In genomic region chr21:42047821-42048613, GRCh38 we compare ENCODE assay signal across 11 cellular contexts. TPM values are rescaled to one million over a fixed set of nuclear protein-coding genes. Genes with fewer than 3 reads are reported as not detected.
DNase-seq lines count a peak whose midpoint lies in the region; ATAC-seq, FAIRE-seq and TF ChIP-seq lines count a peak whose summit lies in the region.
"Had no signal": no experiment of that assay in that cellular context is flagged by ENCODE, and none has a peak within 500 bp of the region (broad histone marks: within the 10 kb centered on the region; RNA-seq: fewer than 3 reads in every experiment).

No MANE protein-coding gene starts in this region.

- H3K4me3 ChIP-seq in K562: no peak overlapping the region
- H3K4me3 ChIP-seq in tibial artery: no peak overlapping the region
- H3K4me3 ChIP-seq: SK-N-MC had no signal

- POLR2A ChIA-PET in K562 (lab: Yijun Ruan, JAX): interaction anchor here (0.6 kb wide), 1 partner anchor 426 kb away, joined by 4 read pairs; no protein-coding TSS in a partner anchor

- ATAC-seq in K562 (no peak), GM18870 (IDR thresholded peaks at IDR 0.05; ENCODE audit: unreplicated experiment) (no peak)

- H3K27ac ChIP-seq in K562 (ENCODE audit: extremely low read depth, low read depth, low read length) (no peak overlapping the region), tibial artery (peak overlapping the region; percentile 76 to 77)
- H3K27ac ChIP-seq: SK-N-MC had no signal

- H3K79me2 ChIP-seq in K562 (ENCODE audit: control insufficient read depth, insufficient read depth, low read length): no peaks in the 10 kb centered on the region

- H3K36me3 ChIP-seq in K562 (ENCODE audit: control insufficient read depth, insufficient read depth, low read length) (no peaks in the 10 kb centered on the region), tibial artery (no peaks in the 10 kb centered on the region)

- TF ChIP-seq EP300 in K562 (IDR thresholded peaks at IDR 0.05; ENCODE audit: low read length): no peak

- H4K20me1 ChIP-seq in K562 (replicated peaks; ENCODE audit: control insufficient read depth, insufficient read depth, low read length): peaks cover 14% of the 10 kb centered on the region

- BruUV-seq in K562 (replicated peaks; lab: Mats Ljungman, UMichigan): no TSS peak

- H3K4me1 ChIP-seq in K562 (replicated peaks in 1 of 2; ENCODE audit: control insufficient read depth in 2 of 2, insufficient read depth in 2 of 2, low read length in 2 of 2) (peaks cover 3 to 11% of the 10 kb centered on the region in 2 experiments; a peak in 4 of 5 replicates), tibial artery (peaks cover 0 to 23% (median 12%) of the 10 kb centered on the region in 4 donors)

- DNase-seq in HS-5 (ENCODE audit: low read depth): peak; percentile 78
- DNase-seq in K562 (ENCODE audit: extremely low read depth in 1 of 4, low spot score in 3 of 4): no peak
- peak; percentile 77 for DNase-seq in left kidney (ENCODE audit: low read depth, low spot score)
- peak; percentile 80 to 94 for DNase-seq in tibial artery
- no peak for DNase-seq in activated gamma-delta T cell (lab: John Stamatoyannopoulos, UW)
- no peak for DNase-seq in NAMALWA (ENCODE audit: low spot score)
- DNase-seq in retina: no peak
- DNase-seq: glutamatergic neuron had no signal

- FAIRE-seq in K562 (lab: Jason Lieb, UNC): no peak
- FAIRE-seq: GM12891 had no signal

- no peak for TF ChIP-seq POLR2A in K562 (conservative IDR thresholded peaks at IDR 0.05)

- peaks cover 64 to 78% of the 10 kb centered on the region in 2 experiments for H3K27me3 ChIP-seq in K562 (ENCODE audit: control insufficient read depth in 2 of 2, insufficient read depth in 2 of 2, low read length in 2 of 2)
- no peaks in the 10 kb centered on the region for H3K27me3 ChIP-seq in tibial artery

- in situ Hi-C loops in K562 (cut with MboI): no loop called here

- no peak overlapping the region for H3K4me2 ChIP-seq in K562 (ENCODE audit: insufficient read depth, low read length)

- no peak overlapping the region for H2AFZ ChIP-seq in K562 (ENCODE audit: low read depth, low read length)

- intact Hi-C loops in K562 (cut with micrococcal nuclease): no loop called here
- intact Hi-C loops in tibial artery (cut with DNase I; ENCODE audit: low total_unique reads): loop anchor here (10.0 kb wide), 1 partner anchor 57 kb away; no protein-coding TSS in a partner anchor

- 19% methylated on average over 19 of the region's 19 CpGs for WGBS in K562 (ENCODE audit: insufficient coverage, low coverage, missing lambda C conversion rate)

- no peak overlapping the region for H3K9ac ChIP-seq in K562 (ENCODE audit: insufficient read depth in 1 of 2, low read depth in 2 of 2, low read length in 2 of 2)

- H3K9me3 ChIP-seq in K562 (replicated peaks; ENCODE audit: control insufficient read depth, insufficient read depth, low read depth, low read length): no peaks in the 10 kb centered on the region
- H3K9me3 ChIP-seq in tibial artery: no peaks in the 10 kb centered on the region

- no peaks in the 10 kb centered on the region for H3K9me1 ChIP-seq in K562 (ENCODE audit: control insufficient read depth, insufficient read depth, low read length)

- TF ChIP-seq RAD21 in K562 (CRISPR knock-in tag; conservative IDR thresholded peaks at IDR 0.05 in 1 of 2, IDR thresholded peaks at IDR 0.05 in 1 of 2): no peak

- CTCF ChIA-PET in K562 (lab: Yijun Ruan, JAX; ENCODE audit: low intra/inter-chr PET ratio): interaction anchor here (0.7 kb wide), 1 partner anchor 97 kb away, joined by 3 read pairs; no protein-coding TSS in a partner anchor

- no peak for TF ChIP-seq CTCF in K562 (IDR thresholded peaks at IDR 0.05 in 2 of 3, conservative IDR thresholded peaks at IDR 0.05 in 1 of 3; ENCODE audit: insufficient read depth in 2 of 3, low read depth in 1 of 3, low read length in 3 of 3)
- peak in 1 of 2 experiments; percentile 28 for TF ChIP-seq CTCF in tibial artery (IDR thresholded peaks at IDR 0.05)

TF ChIP-seq in K562, 482 proteins besides CTCF, POLR2A, EP300 and RAD21:
- TF ChIP-seq FOXA3 (CRISPR knock-in tag; conservative IDR thresholded peaks at IDR 0.05 in 1 of 2, IDR thresholded peaks at IDR 0.05 in 1 of 2) (no peak), ZNF445 (CRISPR knock-in tag; IDR thresholded peaks at IDR 0.05; ENCODE audit: low read depth) (no peak), FOXK1 (CRISPR knock-in tag; IDR thresholded peaks at IDR 0.05; ENCODE audit: borderline replicate concordance) (no peak), NR2C2 (CRISPR knock-in tag; IDR thresholded peaks at IDR 0.05) (no peak), NR2C2 (tag; IDR thresholded peaks at IDR 0.05) (peak; percentile 19; the same call in 1 of the 2 replicates), CBX1 (IDR thresholded peaks at IDR 0.05; ENCODE audit: low read depth) (no peak), JUN (IDR thresholded peaks at IDR 0.05; ENCODE audit: borderline replicate concordance, low read depth, low read length) (no peak), JUN (CRISPR knock-in tag; IDR thresholded peaks at IDR 0.05; ENCODE audit: borderline replicate concordance) (no peak)
- TF ChIP-seq, protein P1, sequence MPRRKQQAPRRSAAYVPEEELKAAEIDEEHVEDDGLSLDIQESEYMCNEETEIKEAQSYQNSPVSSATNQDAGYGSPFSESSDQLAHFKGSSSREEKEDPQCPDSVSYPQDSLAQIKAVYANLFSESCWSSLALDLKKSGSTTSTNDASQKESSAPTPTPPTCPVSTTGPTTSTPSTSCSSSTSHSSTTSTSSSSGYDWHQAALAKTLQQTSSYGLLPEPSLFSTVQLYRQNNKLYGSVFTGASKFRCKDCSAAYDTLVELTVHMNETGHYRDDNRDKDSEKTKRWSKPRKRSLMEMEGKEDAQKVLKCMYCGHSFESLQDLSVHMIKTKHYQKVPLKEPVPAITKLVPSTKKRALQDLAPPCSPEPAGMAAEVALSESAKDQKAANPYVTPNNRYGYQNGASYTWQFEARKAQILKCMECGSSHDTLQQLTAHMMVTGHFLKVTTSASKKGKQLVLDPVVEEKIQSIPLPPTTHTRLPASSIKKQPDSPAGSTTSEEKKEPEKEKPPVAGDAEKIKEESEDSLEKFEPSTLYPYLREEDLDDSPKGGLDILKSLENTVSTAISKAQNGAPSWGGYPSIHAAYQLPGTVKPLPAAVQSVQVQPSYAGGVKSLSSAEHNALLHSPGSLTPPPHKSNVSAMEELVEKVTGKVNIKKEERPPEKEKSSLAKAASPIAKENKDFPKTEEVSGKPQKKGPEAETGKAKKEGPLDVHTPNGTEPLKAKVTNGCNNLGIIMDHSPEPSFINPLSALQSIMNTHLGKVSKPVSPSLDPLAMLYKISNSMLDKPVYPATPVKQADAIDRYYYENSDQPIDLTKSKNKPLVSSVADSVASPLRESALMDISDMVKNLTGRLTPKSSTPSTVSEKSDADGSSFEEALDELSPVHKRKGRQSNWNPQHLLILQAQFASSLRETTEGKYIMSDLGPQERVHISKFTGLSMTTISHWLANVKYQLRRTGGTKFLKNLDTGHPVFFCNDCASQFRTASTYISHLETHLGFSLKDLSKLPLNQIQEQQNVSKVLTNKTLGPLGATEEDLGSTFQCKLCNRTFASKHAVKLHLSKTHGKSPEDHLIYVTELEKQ (CRISPR knock-in tag; IDR thresholded peaks at IDR 0.05): no peak

RNA-seq across cellular contexts. Expression of gene UMODL1, which starts 23.1 kb away (rescaled TPM):
- not detected in 2 replicates for total RNA-seq in K562 (2011; cell fraction: chromatin; rRNA removed; ENCODE audit: low replicate concordance)
- not detected in 2 replicates for total RNA-seq in K562 (2011; cell fraction: nucleolus; rRNA removed)
- total RNA-seq in K562 (2011; cell fraction: nucleoplasm; rRNA removed): not detected in 2 replicates
- not detected in 2 replicates for total RNA-seq in K562 (2014; rRNA removed)
- not detected in 2 replicates for total RNA-seq in K562 (2014; rRNA removed; fragmentation: Illumina TruSeq; extraction: Trizol)
- total RNA-seq in K562 (2015; rRNA removed; fragmentation: Illumina TruSeq; extraction: Trizol): not detected in 2 replicates
- not detected in 2 replicates for total RNA-seq in K562 (2021)
- polyA plus RNA-seq in K562 (2011; rRNA removed): not detected in 2 replicates
- not detected in 2 replicates for polyA plus RNA-seq in K562 (2011; cell fraction: cytosol; rRNA removed)
- not detected in 2 replicates for polyA plus RNA-seq in K562 (2011; cell fraction: nucleus; rRNA removed)
- polyA plus RNA-seq in K562 (2012): not detected in 2 replicates
- not detected in 2 replicates for polyA plus RNA-seq in K562 (2014; fragmentation: Illumina TruSeq; extraction: Trizol)
- not detected for polyA plus RNA-seq in K562 (2014; fragmentation: Nextera tagmentation; extraction: Ambion mirVana)
- not detected in 2 replicates for polyA plus RNA-seq in K562 (2014; rRNA removed)
- polyA minus RNA-seq in K562 (2011; rRNA and poly(A)+ RNA removed): not detected in 2 replicates
- polyA minus RNA-seq in K562 (2011; cell fraction: cytosol; rRNA and poly(A)+ RNA removed): not detected in 2 replicates
- not detected in 2 replicates for polyA minus RNA-seq in K562 (2011; cell fraction: nucleus; rRNA and poly(A)+ RNA removed)

RNA-seq across cellular contexts. Expression of gene ZBTB21, which starts 37.9 kb away (rescaled TPM):
- 6.9 and 28.9 TPM in 2 replicates for total RNA-seq in K562 (2011; cell fraction: chromatin; rRNA removed; ENCODE audit: low replicate concordance)
- total RNA-seq in K562 (2011; cell fraction: nucleolus; rRNA removed): 8.2 and 9.7 TPM in 2 replicates
- total RNA-seq in K562 (2011; cell fraction: nucleoplasm; rRNA removed): 12.2 and 13.4 TPM in 2 replicates
- total RNA-seq in K562 (2014; rRNA removed) (7.4 and 8.6 TPM in 2 replicates), K562 (2014; rRNA removed; fragmentation: Illumina TruSeq; extraction: Trizol) (10.7 and 10.8 TPM in 2 replicates), K562 (2015; rRNA removed; fragmentation: Illumina TruSeq; extraction: Trizol) (10.4 and 10.7 TPM in 2 replicates), K562 (2021) (15.2 and 16.2 TPM in 2 replicates)
- polyA plus RNA-seq in K562 (2011; rRNA removed) (8.7 and 10.7 TPM in 2 replicates), K562 (2014; fragmentation: Illumina TruSeq; extraction: Trizol) (8.4 and 11.4 TPM in 2 replicates), K562 (2014; fragmentation: Nextera tagmentation; extraction: Ambion mirVana) (1 to 10 TPM; 2.2 to 2.6 TPM), K562 (2014; rRNA removed) (3.8 and 5.6 TPM in 2 replicates)
- 4.6 and 5.2 TPM in 2 replicates for polyA plus RNA-seq in K562 (2011; cell fraction: cytosol; rRNA removed)
- 19.4 and 20.3 TPM in 2 replicates for polyA plus RNA-seq in K562 (2011; cell fraction: nucleus; rRNA removed)
- polyA plus RNA-seq in K562 (2012): 5.3 and 6.4 TPM in 2 replicates
- polyA minus RNA-seq in K562 (2011; rRNA and poly(A)+ RNA removed): 11.7 and 16.7 TPM in 2 replicates
- polyA minus RNA-seq in K562 (2011; cell fraction: cytosol; rRNA and poly(A)+ RNA removed): 8.9 and 15.2 TPM in 2 replicates
- polyA minus RNA-seq in K562 (2011; cell fraction: nucleus; rRNA and poly(A)+ RNA removed): 9.0 and 19.4 TPM in 2 replicates

Comparison
In these comparisons a context has a peak if more than half of its experiments do, and no peak if none do; other contexts are left out.
1. DNase-seq: peak in HS-5 (single experiment), left kidney (single experiment) and tibial artery (2 of 2); none in K562 (0 of 4), activated gamma-delta T cell (single experiment), NAMALWA (single experiment) and retina (single experiment).